14 cellular contexts compared by ENCODE assay signal in genomic region chr10:92569071-92569470, GRCh38.
"Had no signal": no experiment of that assay in that cellular context is flagged by ENCODE, and none has a peak within 500 bp of the region (broad histone marks: within the 10 kb centered on the region; RNA-seq: fewer than 3 reads in every experiment).

No MANE protein-coding gene starts in this region.

- H3K4me3 Mint-ChIP-seq: activated naive CD4-positive, alpha-beta T cell treated with anti-CD3 and anti-CD28 coated beads, Interleukin-2, amount 10 ng/mL, durations not matched to agents 7 days and 5 days; naive thymus-derived CD4-positive, alpha-beta T cell; stimulated activated naive B cell treated with anti-CD40 and anti-IgM and Interleukin-4, amounts not matched to agents 10 μg/mL and 1 μg/mL and 100 μg/mL, for 72 hours; T-cell had no signal

- H3K4me3 ChIP-seq: coronary artery, gastrocnemius medialis, mucosa of descending colon, transverse colon had no signal

- H3K27me3 ChIP-seq: gastrocnemius medialis, transverse colon had no signal

- H3K9me3 Mint-ChIP-seq: activated naive CD4-positive, alpha-beta T cell treated with anti-CD3 and anti-CD28 coated beads, Interleukin-2, amount 10 ng/mL, durations not matched to agents 7 days and 5 days; activated T-helper 2 cell treated with anti-CD3 and anti-CD28 coated beads, Interferon-gamma antibody, Interleukin-2, Interleukin-4, amounts not matched to agents 10 μg/mL and 5 μg/mL and 100 μg/mL, durations not matched to agents 14 hours and 24 hours and 36 hours; naive thymus-derived CD4-positive, alpha-beta T cell; stimulated activated naive B cell treated with anti-CD40 and anti-IgM and Interleukin-4, amounts not matched to agents 10 μg/mL and 1 μg/mL and 100 μg/mL, for 72 hours; T-cell had no signal

- DNase-seq: activated CD4-positive, alpha-beta T cell treated with anti-CD3 and anti-CD28 coated beads for 1 hour; activated CD4-positive, alpha-beta T cell treated with anti-CD3 and anti-CD28 coated beads, Interleukin-2, amount 50 U/mL, for 4 hours; activated naive CD4-positive, alpha-beta T cell treated with anti-CD3 and anti-CD28 coated beads, Interleukin-2, amount 10 ng/mL, durations not matched to agents 7 days and 5 days; gastrocnemius medialis; mucosa of descending colon; naive thymus-derived CD4-positive, alpha-beta T cell; retina; SK-N-SH; stimulated activated naive B cell treated with anti-CD40 and anti-IgM and Interleukin-4, amounts not matched to agents 10 μg/mL and 1 μg/mL and 100 μg/mL, for 72 hours; T-cell; T-helper 9 cell; transverse colon had no signal

- H3K36me3 ChIP-seq: gastrocnemius medialis, transverse colon had no signal

- ATAC-seq: gastrocnemius medialis; mucosa of descending colon; naive thymus-derived CD4-positive, alpha-beta T cell; stimulated activated naive B cell treated with anti-CD40 and anti-IgM and Interleukin-4, amounts not matched to agents 10 μg/mL and 1 μg/mL and 100 μg/mL, for 72 hours; T-cell had no signal

- H3K9me2 ChIP-seq: SK-N-SH had no signal

- H3K9me3 ChIP-seq: gastrocnemius medialis, mucosa of descending colon, SK-N-SH, transverse colon had no signal

- H3K9ac ChIP-seq: SK-N-SH had no signal

- H3K27ac ChIP-seq: coronary artery, transverse colon had no signal

- H3K27me3 Mint-ChIP-seq: activated naive CD4-positive, alpha-beta T cell treated with anti-CD3 and anti-CD28 coated beads, Interleukin-2, amount 10 ng/mL, durations not matched to agents 7 days and 5 days; naive thymus-derived CD4-positive, alpha-beta T cell; stimulated activated naive B cell treated with anti-CD40 and anti-IgM and Interleukin-4, amounts not matched to agents 10 μg/mL and 1 μg/mL and 100 μg/mL, for 72 hours; T-cell had no signal

- H3K27ac Mint-ChIP-seq: activated naive CD4-positive, alpha-beta T cell treated with anti-CD3 and anti-CD28 coated beads, Interleukin-2, amount 10 ng/mL, durations not matched to agents 7 days and 5 days; activated T-helper 2 cell treated with anti-CD3 and anti-CD28 coated beads, Interferon-gamma antibody, Interleukin-2, Interleukin-4, amounts not matched to agents 10 μg/mL and 5 μg/mL and 100 μg/mL, durations not matched to agents 14 hours and 24 hours and 36 hours; stimulated activated naive B cell treated with anti-CD40 and anti-IgM and Interleukin-4, amounts not matched to agents 10 μg/mL and 1 μg/mL and 100 μg/mL, for 72 hours had no signal
